1 cellular context compared by ENCODE assay signal in the genomic region with DNA sequence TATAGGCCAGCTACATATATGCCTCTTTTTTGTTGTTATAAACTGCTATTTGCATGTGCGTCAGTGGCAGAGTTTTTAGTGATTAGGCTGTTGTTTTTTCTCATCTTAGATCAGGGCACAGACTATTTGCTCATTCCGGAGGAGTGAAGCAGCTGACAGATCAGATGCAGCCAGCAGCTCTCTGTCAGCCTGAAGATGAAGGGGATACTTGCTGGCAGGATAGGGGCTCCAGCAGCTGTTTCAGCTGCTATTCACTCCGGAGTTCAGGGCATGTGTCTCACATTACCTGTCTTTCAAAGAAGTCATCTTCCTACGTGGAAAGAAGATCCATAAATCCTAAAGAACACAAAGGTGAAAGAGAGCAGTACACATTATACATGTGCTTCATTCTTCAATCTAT.
TF ChIP-seq lines count a peak whose summit lies in the region.

No MANE protein-coding gene starts in this region.

TF ChIP-seq in neural cell, 6 proteins besides CTCF, POLR2A, EP300 and RAD21 (continued from another document):
- TF ChIP-seq MXI1 (conservative IDR thresholded peaks at IDR 0.05; ENCODE audit: poor library complexity, severe bottlenecking) (no peak), POLR2AphosphoS5 (IDR thresholded peaks at IDR 0.05) (no peak), TAF1 (IDR thresholded peaks at IDR 0.05; ENCODE audit: low read depth) (no peak), SMC3 (conservative IDR thresholded peaks at IDR 0.05; ENCODE audit: poor library complexity) (no peak)
